In genomic region chr12:57127101-57127709, GRCh38 we compare ENCODE assay signal across 1 cellular context.
A peak's percentile ranks its signal among the peaks of the same experiment; 100 is the strongest.
TF ChIP-seq lines count a peak whose summit lies in the region.

No MANE protein-coding gene starts in this region.

TF ChIP-seq in HepG2, 621 proteins besides CTCF, POLR2A, EP300 and RAD21 (continued from another document and continues in another):
- TF ChIP-seq PRDM15 (CRISPR knock-in tag; IDR thresholded peaks at IDR 0.05) (0 out of 2 replicates have a peak, but pooled peaks have one; percentile 29), RFX3 (CRISPR knock-in tag; IDR thresholded peaks at IDR 0.05) (no peak), ZNF703 (CRISPR knock-in tag; IDR thresholded peaks at IDR 0.05; ENCODE audit: borderline replicate concordance) (no peak), HNRNPLL (IDR thresholded peaks at IDR 0.05; ENCODE audit: low read depth, low read length, poor library complexity, severe bottlenecking) (no peak), ZFYVE20 (CRISPR knock-in tag; IDR thresholded peaks at IDR 0.05; ENCODE audit: borderline replicate concordance, low read depth) (no peak), ZBTB14 (CRISPR knock-in tag; IDR thresholded peaks at IDR 0.05) (no peak), ZNF724P (CRISPR knock-in tag; IDR thresholded peaks at IDR 0.05; ENCODE audit: borderline replicate concordance) (0 out of 2 replicates have a peak, but pooled peaks have one; percentile 59), ZNF83 (CRISPR knock-in tag; IDR thresholded peaks at IDR 0.05; ENCODE audit: borderline replicate concordance) (no peak), ZNF614 (CRISPR knock-in tag; IDR thresholded peaks at IDR 0.05; ENCODE audit: borderline replicate concordance) (peak; percentile 64; the same call in 1 of the 2 replicates), ZNF414 (CRISPR knock-in tag; IDR thresholded peaks at IDR 0.05) (0 out of 2 replicates have a peak, but pooled peaks have one; percentile 25), NCOR1 (IDR thresholded peaks at IDR 0.05; ENCODE audit: borderline replicate concordance, low read length) (0 out of 2 replicates have a peak, but pooled peaks have one; percentile 25), ZNF367 (CRISPR knock-in tag; IDR thresholded peaks at IDR 0.05; ENCODE audit: borderline replicate concordance) (no peak), ZNF292 (CRISPR knock-in tag; IDR thresholded peaks at IDR 0.05; ENCODE audit: borderline replicate concordance, low read depth) (no peak), IKZF5 (CRISPR knock-in tag; IDR thresholded peaks at IDR 0.05) (peak; percentile 79), POGK (CRISPR knock-in tag; conservative IDR thresholded peaks at IDR 0.05) (no peak; the same call in 1 of the 2 replicates), MYPOP (CRISPR knock-in tag; IDR thresholded peaks at IDR 0.05) (peak; percentile 23; the same call in 1 of the 2 replicates), ZBTB38 (CRISPR knock-in tag; IDR thresholded peaks at IDR 0.05) (peak; percentile 29; the same call in 1 of the 2 replicates), ZNF784 (CRISPR knock-in tag; IDR thresholded peaks at IDR 0.05; ENCODE audit: borderline replicate concordance) (0 out of 2 replicates have a peak, but pooled peaks have one; percentile 42), LCORL (IDR thresholded peaks at IDR 0.05) (no peak), LCORL (CRISPR knock-in tag; IDR thresholded peaks at IDR 0.05) (peak; percentile 73), DBP (CRISPR knock-in tag; IDR thresholded peaks at IDR 0.05; ENCODE audit: not compliant biosample characterization) (peak; percentile 33), SALL1 (CRISPR knock-in tag; IDR thresholded peaks at IDR 0.05) (peak; percentile 80), RXRB (CRISPR knock-in tag; IDR thresholded peaks at IDR 0.05; ENCODE audit: borderline replicate concordance) (peak; percentile 69), ZNF709 (CRISPR knock-in tag; IDR thresholded peaks at IDR 0.05) (no peak; the same call in 1 of the 2 replicates), ZBTB33 (CRISPR knock-in tag; IDR thresholded peaks at IDR 0.05) (peak; percentile 69), DDIT3 (CRISPR knock-in tag; IDR thresholded peaks at IDR 0.05) (no peak), MAZ (IDR thresholded peaks at IDR 0.05; ENCODE audit: borderline replicate concordance, low read depth, low read length) (no peak), MAZ (CRISPR knock-in tag; IDR thresholded peaks at IDR 0.05; ENCODE audit: low read depth) (peak; percentile 41; the same call in 1 of the 2 replicates), ZFP36L2 (CRISPR knock-in tag; IDR thresholded peaks at IDR 0.05) (no peak), ZNF549 (CRISPR knock-in tag; IDR thresholded peaks at IDR 0.05) (no peak), JUN (CRISPR knock-in tag; IDR thresholded peaks at IDR 0.05) (no peak), BRCA1 (CRISPR knock-in tag; IDR thresholded peaks at IDR 0.05) (no peak; the same call in 1 of the 2 replicates), TOPORS (CRISPR knock-in tag; IDR thresholded peaks at IDR 0.05) (peak; percentile 45; the same call in 1 of the 2 replicates), TFAP4 (IDR thresholded peaks at IDR 0.05; ENCODE audit: borderline replicate concordance, low read depth) (0 out of 2 replicates have a peak, but pooled peaks have one; percentile 8), ZNF841 (CRISPR knock-in tag; IDR thresholded peaks at IDR 0.05; ENCODE audit: borderline replicate concordance) (no peak)
